Comparison of ENCODE assay signal across 17 cellular contexts in genomic region chr10:66505003-66505707, GRCh38.
"Had no signal": no experiment of that assay in that cellular context is flagged by ENCODE, and none has a peak within 500 bp of the region (broad histone marks: within the 10 kb centered on the region; RNA-seq: fewer than 3 reads in every experiment).

No MANE protein-coding gene starts in this region.

- H3K36me3 ChIP-seq: gastrocnemius medialis, neutrophil had no signal

- DNase-seq: activated CD4-positive, alpha-beta T cell treated with anti-CD3 and anti-CD28 coated beads, Interleukin-2, amount 50 U/mL, for 4 hours; activated gamma-delta T cell; activated T-cell treated with anti-CD3 and anti-CD28 coated beads, Interleukin-2, amount 50 U/mL, for 72 hours; amniotic stem cell; dorsolateral prefrontal cortex; gastrocnemius medialis; stimulated activated CD4-positive, alpha-beta T cell treated with anti-CD3 and anti-CD28 coated beads, Interleukin-4, amount 100 ng/mL, for 4 hours; testis had no signal

- H3K4me3 Mint-ChIP-seq: activated T-cell treated with anti-CD3 and anti-CD28 coated beads, Interleukin-2, amount 50 U/mL, for 72 hours; mesothelial cell of epicardium; natural killer cell treated with Interleukin-12 subunit alpha and Interleukin-12 subunit beta and Interleukin-15 and Interleukin-18, amount 100 ng/mL, for 72 hours; stimulated activated memory B cell treated with anti-CD40 and anti-IgM and Interleukin-4, amounts not matched to agents 10 μg/mL and 1 μg/mL and 100 μg/mL, for 72 hours had no signal

- H3K4me1 Mint-ChIP-seq: stimulated activated memory B cell treated with anti-CD40 and anti-IgM and Interleukin-4, amounts not matched to agents 10 μg/mL and 1 μg/mL and 100 μg/mL, for 72 hours had no signal

- H3K27me3 ChIP-seq: dorsolateral prefrontal cortex, gastrocnemius medialis, neutrophil, testis had no signal

- H3K4me1 ChIP-seq: gastrocnemius medialis, parathyroid adenoma, testis had no signal

- H3K4me3 ChIP-seq: dorsolateral prefrontal cortex, gastrocnemius medialis, lung, testis had no signal

- H3K9me3 Mint-ChIP-seq: activated T-cell treated with anti-CD3 and anti-CD28 coated beads, Interleukin-2, amount 50 U/mL, for 72 hours; stimulated activated memory B cell treated with anti-CD40 and anti-IgM and Interleukin-4, amounts not matched to agents 10 μg/mL and 1 μg/mL and 100 μg/mL, for 72 hours had no signal

- H3K27me3 Mint-ChIP-seq: natural killer cell treated with Interleukin-12 subunit alpha and Interleukin-12 subunit beta and Interleukin-15 and Interleukin-18, amount 100 ng/mL, for 72 hours; stimulated activated memory B cell treated with anti-CD40 and anti-IgM and Interleukin-4, amounts not matched to agents 10 μg/mL and 1 μg/mL and 100 μg/mL, for 72 hours had no signal

- H3K36me3 Mint-ChIP-seq: activated naive CD4-positive, alpha-beta T cell treated with anti-CD3 and anti-CD28 coated beads, Interleukin-2, amount 50 U/mL, for 72 hours; mesothelial cell of epicardium; natural killer cell treated with Interleukin-12 subunit alpha and Interleukin-12 subunit beta and Interleukin-15 and Interleukin-18, amount 100 ng/mL, for 72 hours; stimulated activated memory B cell treated with anti-CD40 and anti-IgM and Interleukin-4, amounts not matched to agents 10 μg/mL and 1 μg/mL and 100 μg/mL, for 72 hours had no signal

- ATAC-seq: activated naive CD4-positive, alpha-beta T cell treated with anti-CD3 and anti-CD28 coated beads, Interleukin-2, amount 50 U/mL, for 72 hours; activated T-cell treated with anti-CD3 and anti-CD28 coated beads, Interleukin-2, amount 50 U/mL, for 72 hours; gastrocnemius medialis; left lobe of liver; natural killer cell treated with Interleukin-12 subunit alpha and Interleukin-12 subunit beta and Interleukin-15 and Interleukin-18, amount 100 ng/mL, for 72 hours; sciatic nerve; stimulated activated memory B cell treated with anti-CD40 and anti-IgM and Interleukin-4, amounts not matched to agents 10 μg/mL and 1 μg/mL and 100 μg/mL, for 72 hours had no signal

- H3K27ac Mint-ChIP-seq: activated naive CD4-positive, alpha-beta T cell treated with anti-CD3 and anti-CD28 coated beads, Interleukin-2, amount 50 U/mL, for 72 hours; activated T-cell treated with anti-CD3 and anti-CD28 coated beads, Interleukin-2, amount 50 U/mL, for 72 hours; mesothelial cell of epicardium; natural killer cell treated with Interleukin-12 subunit alpha and Interleukin-12 subunit beta and Interleukin-15 and Interleukin-18, amount 100 ng/mL, for 72 hours; stimulated activated memory B cell treated with anti-CD40 and anti-IgM and Interleukin-4, amounts not matched to agents 10 μg/mL and 1 μg/mL and 100 μg/mL, for 72 hours had no signal

- H3K9me3 ChIP-seq: gastrocnemius medialis, neutrophil, testis had no signal

- H3K27ac ChIP-seq: dorsolateral prefrontal cortex, gastrocnemius medialis, neutrophil, parathyroid adenoma, testis had no signal
